ENCODE assay signal across 20 cellular contexts in genomic region chr7:55591282-55591931, GRCh38. TPM values are rescaled to one million over a fixed set of nuclear protein-coding genes. Genes with fewer than 3 reads are reported as not detected.
A peak's percentile ranks its signal among the peaks of the same experiment; 100 is the strongest.
DNase-seq lines count a peak whose midpoint lies in the region; ATAC-seq lines count a peak whose summit lies in the region.
"Had no signal": no experiment of that assay in that cellular context is flagged by ENCODE, and none has a peak within 500 bp of the region (broad histone marks: within the 10 kb centered on the region; RNA-seq: fewer than 3 reads in every experiment).

No MANE protein-coding gene starts in this region.

- H3K4me3 Mint-ChIP-seq in stimulated activated naive CD8-positive, alpha-beta T cell treated with anti-CD3 and anti-CD28 coated beads, Interleukin-15, amount 100 ng/mL, for 72 hours = no peak overlapping the region
- H3K4me3 Mint-ChIP-seq: CD14-positive monocyte, endodermal cell had no signal

- peaks cover 12% of the 10 kb centered on the region for H3K4me1 Mint-ChIP-seq in stimulated activated naive CD8-positive, alpha-beta T cell treated with anti-CD3 and anti-CD28 coated beads, Interleukin-15, amount 100 ng/mL, for 72 hours
- H3K4me1 Mint-ChIP-seq: endodermal cell had no signal

- H3K27me3 Mint-ChIP-seq in stimulated activated naive CD8-positive, alpha-beta T cell treated with anti-CD3 and anti-CD28 coated beads, Interleukin-15, amount 100 ng/mL, for 72 hours = peaks cover 23% of the 10 kb centered on the region

- no peaks in the 10 kb centered on the region for H3K9me3 Mint-ChIP-seq in stimulated activated naive CD8-positive, alpha-beta T cell treated with anti-CD3 and anti-CD28 coated beads, Interleukin-15, amount 100 ng/mL, for 72 hours
- H3K9me3 Mint-ChIP-seq: CD14-positive monocyte, endodermal cell had no signal

- ATAC-seq in Right ventricle myocardium inferior = no peak
- ATAC-seq in Right ventricle myocardium superior (ENCODE audit: poor library complexity) = no peak
- ATAC-seq in GM21360 (IDR thresholded peaks at IDR 0.05; ENCODE audit: unreplicated experiment) = peak; percentile 47
- peak; percentile 13 for ATAC-seq in stimulated activated naive CD8-positive, alpha-beta T cell treated with anti-CD3 and anti-CD28 coated beads, Interleukin-15, amount 100 ng/mL, for 72 hours
- ATAC-seq in HG02840 (IDR thresholded peaks at IDR 0.05; ENCODE audit: low FRiP score, unreplicated experiment) = no peak
- ATAC-seq: sciatic nerve had no signal

- peak; percentile 45 for DNase-seq in Right ventricle myocardium inferior (ENCODE audit: missing footprints)
- no peak for DNase-seq in Right ventricle myocardium superior
- DNase-seq in M059J (ENCODE audit: low read depth) = peak; percentile 17
- no peak for DNase-seq in stimulated activated naive CD8-positive, alpha-beta T cell treated with anti-CD3 and anti-CD28 coated beads, Interleukin-15, amount 100 ng/mL, for 72 hours
- no peak for DNase-seq in EL
- DNase-seq in NCI-H128 (lab: John Stamatoyannopoulos, UW; ENCODE audit: unreplicated experiment) = no peak
- DNase-seq: activated CD4-positive, CD25-positive, alpha-beta regulatory T cell treated with anti-CD3 and anti-CD28 coated beads, Interleukin-2, amount 50 U/mL, for 72 hours; activated T-cell treated with anti-CD3 and anti-CD28 coated beads, Interleukin-2, amount 50 U/mL, for 1 hour; cortex of kidney; endodermal cell; NCI-H1436; NCI-H524; stimulated activated CD4-positive, alpha-beta T cell treated with anti-CD3 and anti-CD28 coated beads, Interleukin-15, amount 100 ng/mL, for 24 hours; stimulated activated CD8-positive, alpha-beta memory T cell treated with anti-CD3 and anti-CD28 coated beads, Interleukin-4, amount 100 ng/mL, for 48 hours; T1000; uterus had no signal

- intact Hi-C loops in Right ventricle myocardium inferior (cut with DNase I) = no loop called here
- intact Hi-C loops in Right ventricle myocardium superior (cut with DNase I) = loop anchor here (5.0 to 10.0 kb wide), 2 partner anchors 154 to 307 kb away; no protein-coding TSS in a partner anchor

- no peak overlapping the region for H3K27ac Mint-ChIP-seq in stimulated activated naive CD8-positive, alpha-beta T cell treated with anti-CD3 and anti-CD28 coated beads, Interleukin-15, amount 100 ng/mL, for 72 hours
- H3K27ac Mint-ChIP-seq: CD14-positive monocyte had no signal

RNA-seq across cellular contexts. Expression of gene VOPP1, which starts 19.1 kb away (rescaled TPM):
- 23.1 TPM for total RNA-seq in Right ventricle myocardium inferior
- 21.8 TPM for total RNA-seq in Right ventricle myocardium superior
- total RNA-seq in M059J (2014; rRNA removed; shearing (Covaris generic)) = 71.2 and 89.5 TPM in 2 replicates

Comparison
In these comparisons a context has a peak if more than half of its experiments do, and no peak if none do; other contexts are left out.
1. DNase-seq: peak in Right ventricle myocardium inferior (single experiment) and M059J (single experiment); none in Right ventricle myocardium superior (single experiment), stimulated activated naive CD8-positive, alpha-beta T cell treated with anti-CD3 and anti-CD28 coated beads, Interleukin-15, amount 100 ng/mL, for 72 hours (0 of 2), EL (single experiment) and NCI-H128 (single experiment).
2. ATAC-seq: peak in GM21360 (single experiment) and stimulated activated naive CD8-positive, alpha-beta T cell treated with anti-CD3 and anti-CD28 coated beads, Interleukin-15, amount 100 ng/mL, for 72 hours (single experiment); none in Right ventricle myocardium inferior (single experiment), Right ventricle myocardium superior (single experiment) and HG02840 (single experiment).